In genomic region chr16:66695474-66695934, GRCh38 we compare ENCODE assay signal across 1 cellular context.
TF ChIP-seq lines count a peak whose summit lies in the region.

No MANE protein-coding gene starts in this region.

TF ChIP-seq in IMR-90, 13 proteins besides CTCF, POLR2A, EP300 and RAD21 (continued from another document):
- TF ChIP-seq RFX5 (IDR thresholded peaks at IDR 0.05; ENCODE audit: low read depth, low read length) (no peak), MXI1 (IDR thresholded peaks at IDR 0.05; ENCODE audit: borderline replicate concordance, low read depth, low read length) (no peak), RCOR1 (IDR thresholded peaks at IDR 0.05; ENCODE audit: insufficient replicate concordance, low read length) (no peak), SMC3 (IDR thresholded peaks at IDR 0.05; ENCODE audit: low read depth, low read length) (no peak), FOS (IDR thresholded peaks at IDR 0.05; ENCODE audit: low read depth, low read length) (no peak)
- TF ChIP-seq, protein P1, sequence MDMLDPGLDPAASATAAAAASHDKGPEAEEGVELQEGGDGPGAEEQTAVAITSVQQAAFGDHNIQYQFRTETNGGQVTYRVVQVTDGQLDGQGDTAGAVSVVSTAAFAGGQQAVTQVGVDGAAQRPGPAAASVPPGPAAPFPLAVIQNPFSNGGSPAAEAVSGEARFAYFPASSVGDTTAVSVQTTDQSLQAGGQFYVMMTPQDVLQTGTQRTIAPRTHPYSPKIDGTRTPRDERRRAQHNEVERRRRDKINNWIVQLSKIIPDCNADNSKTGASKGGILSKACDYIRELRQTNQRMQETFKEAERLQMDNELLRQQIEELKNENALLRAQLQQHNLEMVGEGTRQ (IDR thresholded peaks at IDR 0.05; ENCODE audit: low read depth, low read length), result no peak
